ENCODE assay signal across 8 cellular contexts in genomic region chrX:40266490-40267333, GRCh38.
DNase-seq lines count a peak whose midpoint lies in the region; ATAC-seq and TF ChIP-seq lines count a peak whose summit lies in the region.

No MANE protein-coding gene starts in this region.

- no peak overlapping the region for H3K27ac Mint-ChIP-seq in IgD-negative memory B cell
- H3K27ac Mint-ChIP-seq in activated naive CD4-positive, alpha-beta T cell treated with anti-CD3 and anti-CD28 coated beads for 36 hours = no peak overlapping the region

- intact Hi-C loops in activated naive CD4-positive, alpha-beta T cell treated with anti-CD3 and anti-CD28 coated beads for 36 hours (cut with micrococcal nuclease) = loop anchor here (1.0 to 10.0 kb wide), 8 partner anchors 90 to 612 kb away; no protein-coding TSS in a partner anchor
- intact Hi-C loops in tibial artery (cut with DNase I; ENCODE audit: low total_unique reads) = loop anchor here (10.0 kb wide), 1 partner anchor 442 kb away; no protein-coding TSS in a partner anchor

- H3K4me2 ChIP-seq in DOHH2 (ENCODE audit: low read length) = peak overlapping the region; percentile 77

- H3K4me3 ChIP-seq in DOHH2 (ENCODE audit: low read length) (peak overlapping the region; percentile 65), neutrophil (ENCODE audit: low read depth in 1 of 2, low read length in 1 of 2) (peak overlapping the region; percentile 54 to 62), tibial artery (peak overlapping the region; percentile 55 to 60)

- H3K36me3 Mint-ChIP-seq in IgD-negative memory B cell = no peaks in the 10 kb centered on the region
- H3K36me3 Mint-ChIP-seq in activated naive CD4-positive, alpha-beta T cell treated with anti-CD3 and anti-CD28 coated beads for 36 hours (ENCODE audit: low read depth) = no peaks in the 10 kb centered on the region

- H3K27me3 Mint-ChIP-seq in IgD-negative memory B cell = peaks cover 1% of the 10 kb centered on the region
- no peaks in the 10 kb centered on the region for H3K27me3 Mint-ChIP-seq in activated naive CD4-positive, alpha-beta T cell treated with anti-CD3 and anti-CD28 coated beads for 36 hours (ENCODE audit: low read depth)

- H3F3A ChIP-seq in DOHH2 (ENCODE audit: control insufficient read depth, insufficient read depth) = no peaks in the 10 kb centered on the region

- H3K4me1 ChIP-seq in DOHH2 (ENCODE audit: control insufficient read depth, low read length) (peaks cover 17% of the 10 kb centered on the region), neutrophil (ENCODE audit: control insufficient read depth in 1 of 2, insufficient read depth in 1 of 2, low read depth in 1 of 2, low read length in 1 of 2) (peaks cover 18% of the 10 kb centered on the region in 2 experiments), tibial artery (peaks cover 0 to 32% (median 7%) of the 10 kb centered on the region in 4 donors)

- H3K27ac ChIP-seq in DOHH2 (ENCODE audit: low read depth, low read length) (no peak overlapping the region), RWPE1 (no peak overlapping the region), neutrophil (no peak overlapping the region), tibial artery (peak overlapping the region; percentile 84 to 89)

- H3K27me3 ChIP-seq in DOHH2 (ENCODE audit: control insufficient read depth, low read length) = peaks cover 9% of the 10 kb centered on the region
- H3K27me3 ChIP-seq in neutrophil = no peaks in the 10 kb centered on the region
- no peaks in the 10 kb centered on the region for H3K27me3 ChIP-seq in tibial artery

- H3K4me1 Mint-ChIP-seq in IgD-negative memory B cell = peaks cover 4 to 6% (median 4%) of the 10 kb centered on the region in 3 donors
- peaks cover 8% of the 10 kb centered on the region for H3K4me1 Mint-ChIP-seq in activated naive CD4-positive, alpha-beta T cell treated with anti-CD3 and anti-CD28 coated beads for 36 hours (ENCODE audit: low read depth)

- peaks cover 0 to 1% (median 0%) of the 10 kb centered on the region in 3 donors for H3K9me3 Mint-ChIP-seq in IgD-negative memory B cell
- no peaks in the 10 kb centered on the region for H3K9me3 Mint-ChIP-seq in activated naive CD4-positive, alpha-beta T cell treated with anti-CD3 and anti-CD28 coated beads for 36 hours

- no peaks in the 10 kb centered on the region for H3K9me3 ChIP-seq in DOHH2 (ENCODE audit: control insufficient read depth, insufficient read depth, low read length)
- no peaks in the 10 kb centered on the region for H3K9me3 ChIP-seq in neutrophil
- H3K9me3 ChIP-seq in tibial artery = no peaks in the 10 kb centered on the region

- peak overlapping the region; percentile 63 to 90 (median 82) for H3K4me3 Mint-ChIP-seq in IgD-negative memory B cell
- peak overlapping the region; percentile 70 for H3K4me3 Mint-ChIP-seq in activated naive CD4-positive, alpha-beta T cell treated with anti-CD3 and anti-CD28 coated beads for 36 hours

- H3K79me2 ChIP-seq in DOHH2 (ENCODE audit: control insufficient read depth, low read length) = no peaks in the 10 kb centered on the region

- TF ChIP-seq CTCF in DOHH2 (IDR thresholded peaks at IDR 0.05; ENCODE audit: low read depth, low read length, poor library complexity, severe bottlenecking) = peak; percentile 29
- TF ChIP-seq CTCF in RWPE1 (conservative IDR thresholded peaks at IDR 0.05; ENCODE audit: low read depth) = peak; percentile 72
- TF ChIP-seq CTCF in neutrophil (IDR thresholded peaks at IDR 0.05) = peak; percentile 66
- peak; percentile 54 to 63 for TF ChIP-seq CTCF in tibial artery (IDR thresholded peaks at IDR 0.05)

- ATAC-seq in HG02938 (IDR thresholded peaks at IDR 0.05; ENCODE audit: unreplicated experiment) = no peak

- POLR2A ChIA-PET in RWPE1 (lab: Yijun Ruan, JAX; ENCODE audit: low non-redundant PET) = no interaction called here

- H3K9me2 ChIP-seq in DOHH2 (replicated peaks; ENCODE audit: control insufficient read depth, low read length) = no peaks in the 10 kb centered on the region

- no peaks in the 10 kb centered on the region for H4K20me1 ChIP-seq in DOHH2 (ENCODE audit: control insufficient read depth, insufficient read depth, low read depth, low read length)

- H3K36me3 ChIP-seq in DOHH2 (ENCODE audit: control insufficient read depth, low read length) (no peaks in the 10 kb centered on the region), neutrophil (no peaks in the 10 kb centered on the region), tibial artery (no peaks in the 10 kb centered on the region)

- CTCF ChIA-PET in RWPE1 (lab: Yijun Ruan, JAX) = interaction anchor here (0.5 to 0.9 kb wide), 7 partner anchors 173 to 1031 kb away, joined by 3 to 7 read pairs (median 3); no protein-coding TSS in a partner anchor
- CTCF ChIA-PET in activated naive CD4-positive, alpha-beta T cell treated with anti-CD3 and anti-CD28 coated beads for 36 hours (lab: Charles Lee) = interaction anchor here (0.8 to 2.3 kb wide), 3 partner anchors 261 to 536 kb away, joined by 3 to 13 read pairs (median 7); no protein-coding TSS in a partner anchor

- DNase-seq in RWPE1 (ENCODE audit: low spot score) (peak; percentile 66), germinal center (ENCODE audit: low spot score) (peak; percentile 35), tibial artery (peak; percentile 41 to 80)
- peak; percentile 69 for DNase-seq in activated naive CD4-positive, alpha-beta T cell treated with anti-CD3 and anti-CD28 coated beads for 36 hours

Comparison
In these comparisons a context has a peak if more than half of its experiments do, and no peak if none do; other contexts are left out.
1. H3K27ac ChIP-seq: peak in tibial artery (2 of 2); none in DOHH2 (single experiment), RWPE1 (single experiment) and neutrophil (single experiment).
2. Peak in every context shown above with its lines, with median percentiles within 50 percentile points of each other: H3K4me3 ChIP-seq, CTCF ChIP-seq and DNase-seq.